In the genomic region with DNA sequence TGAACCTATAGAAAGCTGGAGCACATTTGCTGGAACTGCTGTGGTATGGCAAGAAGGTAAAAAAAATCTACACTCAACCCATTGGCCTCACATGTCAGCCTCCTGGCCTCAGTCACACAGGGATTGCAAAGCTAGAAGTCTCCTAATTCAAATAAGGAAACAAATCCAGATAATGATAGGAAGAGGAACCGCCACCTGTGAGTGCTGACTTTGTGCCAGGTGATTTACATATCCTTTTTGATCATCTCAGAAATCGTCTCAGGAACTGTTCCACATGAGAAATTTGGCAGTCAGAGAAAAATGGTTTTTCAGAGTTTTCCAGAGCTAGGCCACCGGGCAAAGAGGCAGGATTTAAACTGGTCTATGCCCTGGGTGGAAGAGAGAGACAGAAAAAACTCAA, we compare ENCODE assay signal across 19 cellular contexts. TPM values are rescaled to one million over a fixed set of nuclear protein-coding genes. Genes with fewer than 3 reads are reported as not detected.
DNase-seq lines count a peak whose midpoint lies in the region; ATAC-seq and TF ChIP-seq lines count a peak whose summit lies in the region.
"Had no signal": no experiment of that assay in that cellular context is flagged by ENCODE, and none has a peak within 500 bp of the region (broad histone marks: within the 10 kb centered on the region; RNA-seq: fewer than 3 reads in every experiment).

No MANE protein-coding gene starts in this region.

- dilution Hi-C loops in mammary epithelial cell (cut with HindIII; ENCODE audit: low sequenced_read_pairs) = no loop called here

- H3K79me2 ChIP-seq in Karpas-422 (ENCODE audit: low read length) (no peaks in the 10 kb centered on the region), mammary epithelial cell (ENCODE audit: insufficient read depth, low read length) (no peaks in the 10 kb centered on the region)

- H3K4me1 ChIP-seq in Karpas-422 (ENCODE audit: low read length) = peaks cover 21% of the 10 kb centered on the region
- H3K4me1 ChIP-seq in mammary epithelial cell (ENCODE audit: insufficient read depth, low read length) = peaks cover 49% of the 10 kb centered on the region
- H3K4me1 ChIP-seq: A549 had no signal

- no TSS peak for BruUV-seq in mammary epithelial cell (replicated peaks; lab: Mats Ljungman, UMichigan)

- in situ Hi-C loops in mammary epithelial cell (cut with MboI; ENCODE audit: low sequenced_read_pairs in 2 of 2) = no loop called here
- in situ Hi-C loops in GM13977 (cut with MboI; ENCODE audit: low pct_unique_long_range_greater_than_20kb, low sequenced_read_pairs, unreplicated experiment) = no loop called here

- H3K4me3 ChIP-seq in AG04450 (ENCODE audit: low read depth, low read length) (no peak overlapping the region), Karpas-422 (ENCODE audit: low read length) (peak overlapping the region; percentile 7), mammary epithelial cell (replicated peaks in 1 of 3; ENCODE audit: insufficient read depth in 1 of 3, low read depth in 2 of 3, low read length in 3 of 3) (no peak overlapping the region)
- H3K4me3 ChIP-seq: A549 had no signal

- H3K27ac ChIP-seq in AG04450 (ENCODE audit: low read depth, low read length) (peak overlapping the region; percentile 98), Karpas-422 (ENCODE audit: low read length) (no peak overlapping the region), mammary epithelial cell (ENCODE audit: insufficient read depth, low read depth, low read length) (peak overlapping the region; percentile 93)
- H3K27ac ChIP-seq: A549 had no signal

- intact Hi-C loops in mammary epithelial cell (cut with micrococcal nuclease) = no loop called here
- intact Hi-C loops in left colon (cut with DNase I, micrococcal nuclease) = no loop called here

- TF ChIP-seq CTCF in AG04450 (IDR thresholded peaks at IDR 0.05; ENCODE audit: low read depth, low read length) = no peak
- TF ChIP-seq CTCF in mammary epithelial cell (conservative IDR thresholded peaks at IDR 0.05 in 1 of 2, IDR thresholded peaks at IDR 0.05 in 1 of 2; ENCODE audit: extremely low read depth in 1 of 2, insufficient read depth in 1 of 2, low read depth in 1 of 2, low read length in 2 of 2) = no peak
- no peak for TF ChIP-seq CTCF in GM13977 (IDR thresholded peaks at IDR 0.05; ENCODE audit: extremely low read depth, insufficient read depth, missing control alignments)

- POLR2A ChIA-PET in AG04450 (lab: Yijun Ruan, JAX) = interaction anchor here (1.1 to 2.3 kb wide), 2 partner anchors 13 to 23 kb away, joined by 5 to 24 read pairs; partner anchors contain the start of gene EIF3F

- H3K9me2 ChIP-seq in Karpas-422 (replicated peaks; ENCODE audit: insufficient read depth, low read length) = no peaks in the 10 kb centered on the region

- no peaks in the 10 kb centered on the region for H4K20me1 ChIP-seq in Karpas-422 (ENCODE audit: insufficient read depth, low read depth, low read length)
- H4K20me1 ChIP-seq in mammary epithelial cell (ENCODE audit: insufficient read depth, low read length) = no peaks in the 10 kb centered on the region

- peak overlapping the region; percentile 55 for H3K4me2 ChIP-seq in Karpas-422 (ENCODE audit: low read depth, low read length, poor library complexity, severe bottlenecking)
- peak overlapping the region; percentile 74 for H3K4me2 ChIP-seq in mammary epithelial cell (ENCODE audit: insufficient read depth, low read depth, low read length)
- H3K4me2 ChIP-seq: A549 had no signal

- H3K9ac ChIP-seq in Karpas-422 (ENCODE audit: low read length) = no peak overlapping the region
- no peak overlapping the region for H3K9ac ChIP-seq in mammary epithelial cell (ENCODE audit: insufficient read depth, low read length)

- CTCF ChIA-PET in AG04450 (lab: Charles Lee) (interaction anchor here (1.3 to 3.4 kb wide), 6 partner anchors 22 to 135 kb away, joined by 4 to 27 read pairs (median 6); partner anchors contain the start of gene EIF3F), mammary epithelial cell (lab: Charles Lee; ENCODE audit: low non-redundant PET) (interaction anchor here (0.9 kb wide), 1 partner anchor 23 kb away, joined by 7 read pairs; the partner anchor contains the start of gene EIF3F)

- no peak overlapping the region for H2AFZ ChIP-seq in Karpas-422 (ENCODE audit: low read length)
- H2AFZ ChIP-seq in mammary epithelial cell (ENCODE audit: low read depth, low read length) = no peak overlapping the region

- WGBS in mammary epithelial cell (ENCODE audit: low coverage, missing lambda C conversion rate) = 88% methylated on average over 3 of the region's 3 CpGs

- H3K27me3 ChIP-seq in AG04450 (ENCODE audit: control insufficient read depth, insufficient read depth, low read length) (no peaks in the 10 kb centered on the region), Karpas-422 (ENCODE audit: low read length) (no peaks in the 10 kb centered on the region), mammary epithelial cell (ENCODE audit: insufficient read depth, low read length) (no peaks in the 10 kb centered on the region)

- H3K9me3 ChIP-seq in AG04450 (ENCODE audit: control insufficient read depth, insufficient read depth, low read length) (peaks cover 12% of the 10 kb centered on the region), Karpas-422 (ENCODE audit: low read length) (no peaks in the 10 kb centered on the region), mammary epithelial cell (replicated peaks; ENCODE audit: insufficient read depth, low read length) (no peaks in the 10 kb centered on the region)
- H3K9me3 ChIP-seq: A549 had no signal

- ATAC-seq in left colon = peak; percentile 34
- no peak for ATAC-seq in GM21367 (IDR thresholded peaks at IDR 0.05; ENCODE audit: unreplicated experiment)
- ATAC-seq: A549, HepG2 had no signal

- DNase-seq in AG04450 (ENCODE audit: low read depth, low spot score) = no peak
- DNase-seq in Karpas-422 = peak; percentile 78
- no peak for DNase-seq in mammary epithelial cell
- no peak for DNase-seq in left colon
- DNase-seq in GM13977 (ENCODE audit: low spot score) = no peak
- no peak for DNase-seq in stimulated activated CD4-positive, alpha-beta T cell treated with anti-CD3 and anti-CD28 coated beads, Interleukin-4, amount 100 ng/mL, for 4 hours
- DNase-seq in NCI-H1092 (lab: John Stamatoyannopoulos, UW) = no peak
- DNase-seq: AML-193; CD8-positive, alpha-beta memory T cell; Kasumi-1; NCI-H1436 treated with DMSO at 0.1 percent for 48 hours; NCI-H2081; NCI-H226; NCI-H526 treated with DMSO at 0.1 percent for 48 hours had no signal

- H3K36me3 ChIP-seq in Karpas-422 (ENCODE audit: insufficient read depth, low read length) (no peaks in the 10 kb centered on the region), mammary epithelial cell (ENCODE audit: insufficient read depth, low read length) (no peaks in the 10 kb centered on the region)

RNA-seq across cellular contexts. Expression of gene NLRP10, which starts 1.0 kb away (rescaled TPM):
- polyA plus RNA-seq in AG04450 (2011; rRNA removed) (2.4 and 2.8 TPM in 2 replicates), mammary epithelial cell (4.9 TPM)
- polyA minus RNA-seq in AG04450 (2011; rRNA and poly(A)+ RNA removed) = 10.9 and 15.8 TPM in 2 replicates
- total RNA-seq in Karpas-422 (2014; rRNA removed; shearing (Covaris generic); ENCODE audit: low replicate concordance) = not detected in 2 replicates
- total RNA-seq in mammary epithelial cell (10 to 100 TPM in 1 of 2 donors, 1 to 10 TPM in 1; 9.2 to 18.0 TPM), left colon (not detected)
- polyA minus RNA-seq in mammary epithelial cell = 27.5 TPM
- total RNA-seq: CD8-positive, alpha-beta memory T cell; HepG2 had no signal
- polyA plus RNA-seq: A549; CD8-positive, alpha-beta memory T cell; H1; HepG2 had no signal

RNA-seq across cellular contexts. Expression of gene OR10A3, which starts 22.8 kb away (rescaled TPM):
- 0.15 TPM in 1 of 2 replicates, not detected in the other for polyA plus RNA-seq in AG04450 (2011; rRNA removed)
- polyA minus RNA-seq in AG04450 (2011; rRNA and poly(A)+ RNA removed) = 0.17 TPM in 1 of 2 replicates, not detected in the other
- not detected in 2 replicates for total RNA-seq in Karpas-422 (2014; rRNA removed; shearing (Covaris generic); ENCODE audit: low replicate concordance)
- under 1 TPM in 1 of 2 donors, not detected in 1; 0.17 TPM for total RNA-seq in mammary epithelial cell
- not detected for polyA plus RNA-seq in mammary epithelial cell
- not detected for polyA minus RNA-seq in mammary epithelial cell
- not detected for total RNA-seq in left colon
- total RNA-seq: CD8-positive, alpha-beta memory T cell; Daoy; H1; HepG2 had no signal
- polyA plus RNA-seq: A549; CD8-positive, alpha-beta memory T cell; H1; HepG2 had no signal

RNA-seq across cellular contexts. Expression of gene EIF3F, which starts 22.9 kb away (rescaled TPM):
- 216 and 297 TPM in 2 replicates for polyA plus RNA-seq in AG04450 (2011; rRNA removed)
- polyA minus RNA-seq in AG04450 (2011; rRNA and poly(A)+ RNA removed) = 371 and 442 TPM in 2 replicates
- total RNA-seq in Karpas-422 (2014; rRNA removed; shearing (Covaris generic); ENCODE audit: low replicate concordance) = 374 and 767 TPM in 2 replicates
- total RNA-seq in mammary epithelial cell = 100 to 1,000 TPM; 234 to 399 TPM
- 247 TPM for polyA plus RNA-seq in mammary epithelial cell
- polyA minus RNA-seq in mammary epithelial cell = 345 TPM
- total RNA-seq in left colon = 100 to 1,000 TPM; 198 to 218 TPM

RNA-seq across cellular contexts. Expression of gene OR10A6, which starts 33.2 kb away (rescaled TPM):
- polyA plus RNA-seq in AG04450 (2011; rRNA removed) (0.04 and 0.05 TPM in 2 replicates), mammary epithelial cell (0.02 TPM)
- 0.09 TPM in 1 of 2 replicates, not detected in the other for polyA minus RNA-seq in AG04450 (2011; rRNA and poly(A)+ RNA removed)
- total RNA-seq in Karpas-422 (2014; rRNA removed; shearing (Covaris generic); ENCODE audit: low replicate concordance) = not detected in 2 replicates
- total RNA-seq in mammary epithelial cell (not detected), left colon (not detected)
- not detected for polyA minus RNA-seq in mammary epithelial cell
- total RNA-seq: CD8-positive, alpha-beta memory T cell; Daoy; H1; HepG2 had no signal
- polyA plus RNA-seq: A549; CD8-positive, alpha-beta memory T cell; H1; HepG2 had no signal

Comparison
In these comparisons a context has a peak if more than half of its experiments do, and no peak if none do; other contexts are left out.
1. RNA of gene NLRP10, which starts 1.0 kb away (total RNA-seq): 9.2 to 18.0 TPM in mammary epithelial cell; not detected in Karpas-422 and not detected in left colon; every median in the first group is over 10 times any median in the second.